ENCODE assay signal across 34 cellular contexts in genomic region chr1:15730423-15730822, GRCh38. TPM values are rescaled to one million over a fixed set of nuclear protein-coding genes. Genes with fewer than 3 reads are reported as not detected.
"Had no signal": no experiment of that assay in that cellular context is flagged by ENCODE, and none has a peak within 500 bp of the region (broad histone marks: within the 10 kb centered on the region; RNA-seq: fewer than 3 reads in every experiment).

No MANE protein-coding gene starts in this region.

- H3K4me3 ChIP-seq: adrenal gland, body of pancreas, colonic mucosa, esophagus squamous epithelium had no signal

- H3K27ac ChIP-seq: body of pancreas, colonic mucosa, epithelial cell of prostate, WERI-Rb-1 had no signal

- ATAC-seq: activated CD4-positive, CD25-positive, alpha-beta regulatory T cell treated with anti-CD3 and anti-CD28 coated beads, Interleukin-2, amount 50 U/mL, for 24 hours; activated CD8-positive, alpha-beta memory T cell treated with anti-CD3 and anti-CD28 coated beads, Interleukin-2, amount 10 ng/mL, durations not matched to agents 7 days and 5 days; activated CD8-positive, alpha-beta T cell treated with anti-CD3 and anti-CD28 coated beads, Interleukin-2, amount 10 ng/mL, durations not matched to agents 7 days and 5 days; activated naive CD8-positive, alpha-beta T cell treated with anti-CD3 and anti-CD28 coated beads, Interleukin-2, amount 50 U/mL, for 24 hours; body of pancreas; T-helper 17 cell had no signal

- H3K27me3 ChIP-seq: adrenal gland, body of pancreas, colonic mucosa, esophagus squamous epithelium had no signal

- DNase-seq: activated B cell treated with CpG ODN at 0.5 μM for 24 hours; activated CD4-positive, alpha-beta memory T cell treated with anti-CD3 and anti-CD28 coated beads for 36 hours; activated CD4-positive, alpha-beta T cell treated with anti-CD3 and anti-CD28 coated beads for 48 hours; activated CD8-positive, alpha-beta memory T cell treated with anti-CD3 and anti-CD28 coated beads, Interleukin-2, amount 10 ng/mL, durations not matched to agents 7 days and 5 days; activated CD8-positive, alpha-beta memory T cell treated with anti-CD3 and anti-CD28 coated beads, Interleukin-2, amount 50 U/mL, for 4 hours; activated CD8-positive, alpha-beta T cell treated with anti-CD3 and anti-CD28 coated beads, Interleukin-2, amount 10 ng/mL, durations not matched to agents 7 days and 5 days; activated effector memory CD4-positive, alpha-beta T cell treated with anti-CD3 and anti-CD28 coated beads, Interleukin-2, amount 50 U/mL, for 16 hours; activated naive CD4-positive, alpha-beta T cell treated with anti-CD3 and anti-CD28 coated beads for 36 hours; activated naive CD8-positive, alpha-beta T cell treated with anti-CD3 and anti-CD28 coated beads for 36 hours; activated naive CD8-positive, alpha-beta T cell treated with anti-CD3 and anti-CD28 coated beads, Interleukin-2, amount 50 U/mL, for 24 hours; activated T-cell treated with anti-CD3 and anti-CD28 coated beads, Interleukin-2, amount 50 U/mL, for 1 hour; activated T-cell treated with anti-CD3 and anti-CD28 coated beads, Interleukin-2, amount 50 U/mL, for 48 hours; adrenal gland; amygdala; aorta; body of pancreas; caudate nucleus; colonic mucosa; effector CD8-positive, alpha-beta T cell; esophagus squamous epithelium; foreskin melanocyte; head of caudate nucleus; T-helper 1 cell; T-helper 17 cell; T1000; WERI-Rb-1 had no signal

- H3K9me3 ChIP-seq: adrenal gland, body of pancreas, colonic mucosa, esophagus squamous epithelium had no signal

RNA-seq across cellular contexts. Expression of gene TMEM82, which starts 11.9 kb away (rescaled TPM):
- total RNA-seq: activated B cell treated with CpG ODN at 0.5 μM for 24 hours; activated CD4-positive, alpha-beta memory T cell treated with anti-CD3 and anti-CD28 coated beads for 36 hours; activated CD8-positive, alpha-beta memory T cell treated with anti-CD3 and anti-CD28 coated beads for 36 hours; activated CD8-positive, alpha-beta memory T cell treated with anti-CD3 and anti-CD28 coated beads, Interleukin-2, amount 10 ng/mL, durations not matched to agents 7 days and 5 days; activated CD8-positive, alpha-beta T cell treated with anti-CD3 and anti-CD28 coated beads, Interleukin-2, amount 10 ng/mL, durations not matched to agents 7 days and 5 days; activated naive CD4-positive, alpha-beta T cell treated with anti-CD3 and anti-CD28 coated beads for 36 hours; activated naive CD8-positive, alpha-beta T cell treated with anti-CD3 and anti-CD28 coated beads for 36 hours; activated T-helper 1 cell treated with anti-CD3 and anti-CD28 coated beads, Interleukin-12 subunit alpha, Interleukin-12 subunit beta, Interleukin-2, Interleukin-4 antibody, amounts not matched to agents 30 ng/mL and 10 ng/mL and 1 ng/mL, durations not matched to agents 14 hours and 24 hours and 36 hours; activated T-helper 2 cell treated with anti-CD3 and anti-CD28 coated beads, Interferon-gamma antibody, Interleukin-2, Interleukin-4, amounts not matched to agents 10 μg/mL and 5 μg/mL and 100 μg/mL, durations not matched to agents 14 hours and 24 hours and 36 hours; aorta; body of pancreas; endothelial cell of umbilical vein; esophagus squamous epithelium; fibroblast of lung; fibroblast of villous mesenchyme; T-helper 17 cell had no signal

RNA-seq across cellular contexts. Expression of gene FBLIM1, which starts 28.2 kb away (rescaled TPM):
- total RNA-seq: activated B cell treated with CpG ODN at 0.5 μM for 24 hours; activated CD8-positive, alpha-beta memory T cell treated with anti-CD3 and anti-CD28 coated beads for 36 hours; activated CD8-positive, alpha-beta memory T cell treated with anti-CD3 and anti-CD28 coated beads, Interleukin-2, amount 10 ng/mL, durations not matched to agents 7 days and 5 days; activated CD8-positive, alpha-beta T cell treated with anti-CD3 and anti-CD28 coated beads, Interleukin-2, amount 10 ng/mL, durations not matched to agents 7 days and 5 days; activated naive CD4-positive, alpha-beta T cell treated with anti-CD3 and anti-CD28 coated beads for 36 hours; activated naive CD8-positive, alpha-beta T cell treated with anti-CD3 and anti-CD28 coated beads for 36 hours; activated T-helper 1 cell treated with anti-CD3 and anti-CD28 coated beads, Interleukin-12 subunit alpha, Interleukin-12 subunit beta, Interleukin-2, Interleukin-4 antibody, amounts not matched to agents 30 ng/mL and 10 ng/mL and 1 ng/mL, durations not matched to agents 14 hours and 24 hours and 36 hours; activated T-helper 2 cell treated with anti-CD3 and anti-CD28 coated beads, Interferon-gamma antibody, Interleukin-2, Interleukin-4, amounts not matched to agents 10 μg/mL and 5 μg/mL and 100 μg/mL, durations not matched to agents 14 hours and 24 hours and 36 hours had no signal
